12 cellular contexts compared by ENCODE assay signal in the genomic region with DNA sequence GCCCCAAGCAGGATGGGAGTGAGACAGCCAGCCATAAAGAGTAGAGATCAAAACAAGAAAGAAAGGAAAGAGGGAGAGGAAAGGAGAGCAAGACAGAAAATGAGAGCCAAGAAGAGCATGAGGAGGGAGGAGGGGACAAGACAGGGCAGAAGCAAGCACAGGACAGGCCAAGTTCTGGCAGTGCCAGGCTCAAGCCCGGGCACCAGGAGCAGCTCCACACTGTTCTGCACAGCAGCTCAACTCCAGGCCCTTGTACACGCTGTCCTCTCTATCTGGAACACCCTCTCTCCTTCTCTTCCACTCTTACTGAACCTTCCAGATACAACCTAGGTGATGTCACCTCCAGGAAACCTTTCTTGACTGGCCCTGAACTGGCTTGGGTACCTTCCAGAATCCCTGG. TPM values are rescaled to one million over a fixed set of nuclear protein-coding genes. Genes with fewer than 3 reads are reported as not detected.
DNase-seq lines count a peak whose midpoint lies in the region; ATAC-seq, FAIRE-seq and TF ChIP-seq lines count a peak whose summit lies in the region.
"Had no signal": no experiment of that assay in that cellular context is flagged by ENCODE, and none has a peak within 500 bp of the region (broad histone marks: within the 10 kb centered on the region; RNA-seq: fewer than 3 reads in every experiment).

No MANE protein-coding gene starts in this region.

- ATAC-seq in activated naive CD8-positive, alpha-beta T cell treated with anti-CD3 and anti-CD28 coated beads, Interleukin-2, amount 10 ng/mL, durations not matched to agents 7 days and 5 days (ENCODE audit: low read depth) = no peak

- H3K36me3 Mint-ChIP-seq in activated CD4-positive, alpha-beta T cell treated with anti-CD3 and anti-CD28 coated beads, Interleukin-2, amount 10 ng/mL, durations not matched to agents 7 days and 5 days (ENCODE audit: low read depth) = peaks cover 2% of the 10 kb centered on the region
- peaks cover 2% of the 10 kb centered on the region for H3K36me3 Mint-ChIP-seq in activated naive CD8-positive, alpha-beta T cell treated with anti-CD3 and anti-CD28 coated beads, Interleukin-2, amount 10 ng/mL, durations not matched to agents 7 days and 5 days

- CTCF ChIA-PET in activated CD4-positive, alpha-beta T cell treated with anti-CD3 and anti-CD28 coated beads, Interleukin-2, amount 10 ng/mL, durations not matched to agents 7 days and 5 days (lab: Charles Lee) = interaction anchor here (1.2 to 1.8 kb wide), 3 partner anchors 8 to 32 kb away, joined by 3 to 6 read pairs (median 3); no protein-coding TSS in a partner anchor

- no peaks in the 10 kb centered on the region for H3K9me3 ChIP-seq in keratinocyte (ENCODE audit: control insufficient read depth, low read depth, low read length)
- no peaks in the 10 kb centered on the region for H3K9me3 ChIP-seq in spleen

- H3K9me3 Mint-ChIP-seq in activated CD4-positive, alpha-beta T cell treated with anti-CD3 and anti-CD28 coated beads, Interleukin-2, amount 10 ng/mL, durations not matched to agents 7 days and 5 days = no peaks in the 10 kb centered on the region
- H3K9me3 Mint-ChIP-seq in activated naive CD8-positive, alpha-beta T cell treated with anti-CD3 and anti-CD28 coated beads, Interleukin-2, amount 10 ng/mL, durations not matched to agents 7 days and 5 days = no peaks in the 10 kb centered on the region
- H3K9me3 Mint-ChIP-seq: H9 had no signal

- no peak for TF ChIP-seq POLR2A in spleen (IDR thresholded peaks at IDR 0.05)

- POLR2A ChIA-PET in activated CD4-positive, alpha-beta T cell treated with anti-CD3 and anti-CD28 coated beads, Interleukin-2, amount 10 ng/mL, durations not matched to agents 7 days and 5 days (lab: Charles Lee) = no interaction called here
- POLR2A ChIA-PET in activated naive CD8-positive, alpha-beta T cell treated with anti-CD3 and anti-CD28 coated beads, Interleukin-2, amount 10 ng/mL, durations not matched to agents 7 days and 5 days (lab: Charles Lee) = interaction anchor here (4.1 kb wide), 1 partner anchor 17 kb away, joined by 22 read pairs; no protein-coding TSS in a partner anchor

- H3K4me1 Mint-ChIP-seq in activated CD4-positive, alpha-beta T cell treated with anti-CD3 and anti-CD28 coated beads, Interleukin-2, amount 10 ng/mL, durations not matched to agents 7 days and 5 days = peaks cover 57% of the 10 kb centered on the region
- peaks cover 28% of the 10 kb centered on the region for H3K4me1 Mint-ChIP-seq in activated naive CD8-positive, alpha-beta T cell treated with anti-CD3 and anti-CD28 coated beads, Interleukin-2, amount 10 ng/mL, durations not matched to agents 7 days and 5 days

- intact Hi-C loops in spleen (cut with DNase I; ENCODE audit: low total_unique reads) = no loop called here

- DNase-seq in activated CD4-positive, alpha-beta T cell treated with anti-CD3 and anti-CD28 coated beads, Interleukin-2, amount 10 ng/mL, durations not matched to agents 7 days and 5 days = no peak
- no peak for DNase-seq in activated CD4-positive, alpha-beta T cell treated with anti-CD3 and anti-CD28 coated beads for 4 hours
- no peak for DNase-seq in activated naive CD8-positive, alpha-beta T cell treated with anti-CD3 and anti-CD28 coated beads, Interleukin-2, amount 10 ng/mL, durations not matched to agents 7 days and 5 days
- DNase-seq in keratinocyte (ENCODE audit: low read depth, low spot score) (no peak), spleen (no peak), DMS114 treated with DMSO at 0.1 percent for 48 hours (lab: John Stamatoyannopoulos, UW; ENCODE audit: unreplicated experiment) (no peak), NAMALWA (ENCODE audit: low spot score) (no peak), NCI-H2196 (lab: John Stamatoyannopoulos, UW; ENCODE audit: unreplicated experiment) (no peak)
- DNase-seq: activated CD8-positive, alpha-beta memory T cell treated with anti-CD3 and anti-CD28 coated beads, Interleukin-2, amount 50 U/mL, for 48 hours; NCI-H748 treated with DMSO at 0.1 percent for 48 hours; stimulated activated CD4-positive, alpha-beta T cell treated with anti-CD3 and anti-CD28 coated beads, Interleukin-4, amount 100 ng/mL, for 1 hour had no signal

- TF ChIP-seq CTCF in keratinocyte (optimal IDR thresholded peaks at IDR 0.05 in 1 of 3, IDR thresholded peaks at IDR 0.05 in 1 of 3, conservative IDR thresholded peaks at IDR 0.05 in 1 of 3; ENCODE audit: extremely low read depth in 1 of 3, insufficient read depth in 2 of 3, low read length in 3 of 3) (no peak), spleen (IDR thresholded peaks at IDR 0.05 in 8 of 11, conservative IDR thresholded peaks at IDR 0.05 in 3 of 11) (no peak)

- H3K4me1 ChIP-seq in keratinocyte (ENCODE audit: control insufficient read depth, extremely low read depth, insufficient read depth, low read length) (peaks cover 90% of the 10 kb centered on the region), spleen (peaks cover 55 to 100% (median 83%) of the 10 kb centered on the region in 6 donors)

- peak overlapping the region; percentile 9 for H3K27ac Mint-ChIP-seq in activated CD4-positive, alpha-beta T cell treated with anti-CD3 and anti-CD28 coated beads, Interleukin-2, amount 10 ng/mL, durations not matched to agents 7 days and 5 days
- H3K27ac Mint-ChIP-seq in activated naive CD8-positive, alpha-beta T cell treated with anti-CD3 and anti-CD28 coated beads, Interleukin-2, amount 10 ng/mL, durations not matched to agents 7 days and 5 days = peak overlapping the region; percentile 26

- dilution Hi-C loops in keratinocyte (cut with MboI; ENCODE audit: extremely low pct_ligation_motif_present, low sequenced_read_pairs) = no loop called here

- H3K4me3 Mint-ChIP-seq in activated CD4-positive, alpha-beta T cell treated with anti-CD3 and anti-CD28 coated beads, Interleukin-2, amount 10 ng/mL, durations not matched to agents 7 days and 5 days = no peak overlapping the region
- no peak overlapping the region for H3K4me3 Mint-ChIP-seq in activated naive CD8-positive, alpha-beta T cell treated with anti-CD3 and anti-CD28 coated beads, Interleukin-2, amount 10 ng/mL, durations not matched to agents 7 days and 5 days
- H3K4me3 Mint-ChIP-seq: H9 had no signal

- H3K79me2 ChIP-seq in keratinocyte (ENCODE audit: control insufficient read depth, insufficient read depth, low read length) = peaks cover 99% of the 10 kb centered on the region

- peak overlapping the region; percentile 26 for H3K9ac ChIP-seq in keratinocyte (ENCODE audit: control insufficient read depth, extremely low read depth, insufficient read depth, low read length)

- no peaks in the 10 kb centered on the region for H3K27me3 ChIP-seq in keratinocyte (ENCODE audit: control insufficient read depth, extremely low read depth, insufficient read depth, low read length)
- H3K27me3 ChIP-seq in spleen (replicated peaks in 1 of 7) = no peaks in the 10 kb centered on the region

- no peak overlapping the region for H2AFZ ChIP-seq in keratinocyte (ENCODE audit: control insufficient read depth, low read length)

- H3K4me3 ChIP-seq in keratinocyte (ENCODE audit: control insufficient read depth in 2 of 3, extremely low read depth in 1 of 3, insufficient read depth in 2 of 3, low read depth in 1 of 3, low read length in 3 of 3) = peak overlapping the region in 1 of 3 experiments; percentile 13
- no peak overlapping the region for H3K4me3 ChIP-seq in spleen

- 74 to 88% (median 81%) methylated on average over 2 of the region's 2 CpGs for WGBS in spleen, 5 donors

- peaks cover 5% of the 10 kb centered on the region for H4K20me1 ChIP-seq in keratinocyte (ENCODE audit: control insufficient read depth, extremely low read depth, insufficient read depth, low read length)

- H3K9me1 ChIP-seq in keratinocyte (ENCODE audit: control insufficient read depth, extremely low read depth, insufficient read depth, low read length) = peaks cover 2% of the 10 kb centered on the region

- FAIRE-seq in keratinocyte (lab: Jason Lieb, UNC) = peak; percentile 26

- H3K27ac ChIP-seq in keratinocyte (ENCODE audit: control insufficient read depth, insufficient read depth, low read length) (peak overlapping the region; percentile 61), spleen (peak overlapping the region in 7 of 8 donors; percentile 30 to 65 (median 62))

- H3K36me3 ChIP-seq in keratinocyte (ENCODE audit: control insufficient read depth in 2 of 2, extremely low read depth in 1 of 2, insufficient read depth in 2 of 2, low read length in 2 of 2) (peaks cover 4 to 25% of the 10 kb centered on the region in 2 experiments), spleen (peaks cover 0 to 8% (median 0%) of the 10 kb centered on the region in 6 donors)

- H3K27me3 Mint-ChIP-seq in activated CD4-positive, alpha-beta T cell treated with anti-CD3 and anti-CD28 coated beads, Interleukin-2, amount 10 ng/mL, durations not matched to agents 7 days and 5 days = no peaks in the 10 kb centered on the region
- H3K27me3 Mint-ChIP-seq in activated naive CD8-positive, alpha-beta T cell treated with anti-CD3 and anti-CD28 coated beads, Interleukin-2, amount 10 ng/mL, durations not matched to agents 7 days and 5 days = no peaks in the 10 kb centered on the region

- peak overlapping the region; percentile 61 for H3K4me2 ChIP-seq in keratinocyte (ENCODE audit: control insufficient read depth, extremely low read depth, insufficient read depth, low read depth, low read length)

RNA-seq across cellular contexts. Expression of a gene that starts 11.7 kb away (rescaled TPM):
- total RNA-seq in activated CD4-positive, alpha-beta T cell treated with anti-CD3 and anti-CD28 coated beads, Interleukin-2, amount 10 ng/mL, durations not matched to agents 7 days and 5 days = 10 to 100 TPM; 20.4 to 21.7 TPM
- 10 to 100 TPM; 21.6 to 21.8 TPM for total RNA-seq in activated naive CD8-positive, alpha-beta T cell treated with anti-CD3 and anti-CD28 coated beads, Interleukin-2, amount 10 ng/mL, durations not matched to agents 7 days and 5 days
- polyA plus RNA-seq in keratinocyte (55.0 to 61.5 TPM (median 57.9 TPM) in 3 replicates), spleen (1 to 10 TPM; 2.7 to 6.2 (median 2.9) TPM)
- 124 TPM for polyA plus RNA-seq in keratinocyte (2011; ENCODE audit: low read depth)
- polyA plus RNA-seq in keratinocyte (2011; cell fraction: cytosol; rRNA removed) = 43.0 and 79.6 TPM in 2 replicates
- 145 and 193 TPM in 2 replicates for polyA plus RNA-seq in keratinocyte (2011; cell fraction: nucleus; rRNA removed)
- polyA plus RNA-seq in keratinocyte (2012; ENCODE audit: low replicate concordance) = 72.9 and 75.0 TPM in 2 replicates
- polyA minus RNA-seq in keratinocyte = 106 to 194 TPM (median 118 TPM) in 3 replicates
- polyA minus RNA-seq in keratinocyte (2011; cell fraction: cytosol; rRNA and poly(A)+ RNA removed) = 127 TPM
- polyA minus RNA-seq in keratinocyte (2011; cell fraction: nucleus; rRNA and poly(A)+ RNA removed) = 82.3 and 144 TPM in 2 replicates
- total RNA-seq in spleen = 10 to 100 TPM; 13.6 to 19.7 (median 16.4) TPM

RNA-seq across cellular contexts. Expression of a gene that starts 42.5 kb away (rescaled TPM):
- total RNA-seq in activated CD4-positive, alpha-beta T cell treated with anti-CD3 and anti-CD28 coated beads, Interleukin-2, amount 10 ng/mL, durations not matched to agents 7 days and 5 days = 1 to 10 TPM; 4.3 to 5.9 TPM
- total RNA-seq in activated naive CD8-positive, alpha-beta T cell treated with anti-CD3 and anti-CD28 coated beads, Interleukin-2, amount 10 ng/mL, durations not matched to agents 7 days and 5 days = 1 to 10 TPM; 2.5 to 3.3 TPM
- polyA plus RNA-seq in keratinocyte (38.7 to 91.9 TPM (median 52.7 TPM) in 3 replicates), spleen (1 to 10 TPM; 3.5 to 9.8 (median 4.4) TPM)
- polyA plus RNA-seq in keratinocyte (2011; ENCODE audit: low read depth) = 23.4 TPM
- 32.0 and 62.6 TPM in 2 replicates for polyA plus RNA-seq in keratinocyte (2011; cell fraction: cytosol; rRNA removed)
- 62.5 and 83.1 TPM in 2 replicates for polyA plus RNA-seq in keratinocyte (2011; cell fraction: nucleus; rRNA removed)
- 44.0 and 48.3 TPM in 2 replicates for polyA plus RNA-seq in keratinocyte (2012; ENCODE audit: low replicate concordance)
- 48.6 to 89.0 TPM (median 74.9 TPM) in 3 replicates for polyA minus RNA-seq in keratinocyte
- 91.9 TPM for polyA minus RNA-seq in keratinocyte (2011; cell fraction: cytosol; rRNA and poly(A)+ RNA removed)
- 65.3 and 76.2 TPM in 2 replicates for polyA minus RNA-seq in keratinocyte (2011; cell fraction: nucleus; rRNA and poly(A)+ RNA removed)
- total RNA-seq in spleen = 10 to 100 TPM in 2 of 7 donors, 1 to 10 TPM in 5; 5.1 to 11.2 (median 8.3) TPM
